15 cellular contexts compared by ENCODE assay signal in genomic region chr15:77009646-77010311, GRCh38. TPM values are rescaled to one million over a fixed set of nuclear protein-coding genes. Genes with fewer than 3 reads are reported as not detected.
A peak's percentile ranks its signal among the peaks of the same experiment; 100 is the strongest.
DNase-seq lines count a peak whose midpoint lies in the region; ATAC-seq and TF ChIP-seq lines count a peak whose summit lies in the region.
"Had no signal": no experiment of that assay in that cellular context is flagged by ENCODE, and none has a peak within 500 bp of the region (broad histone marks: within the 10 kb centered on the region; RNA-seq: fewer than 3 reads in every experiment).

No MANE protein-coding gene starts in this region.

- H3K4me3 ChIP-seq in H7 (ENCODE audit: insufficient read depth, low read depth, low read length), result no peak overlapping the region
- H3K4me3 ChIP-seq in ascending aorta, result no peak overlapping the region
- H3K4me3 ChIP-seq: GM12878, heart right ventricle, lower lobe of right lung had no signal

- POLR2A ChIA-PET in naive thymus-derived CD8-positive, alpha-beta T cell (lab: Charles Lee), result interaction anchor here (1.0 to 9.4 kb wide), 2 partner anchors 12 to 13 kb away, joined by 4 to 79 read pairs; partner anchors contain the start of gene PSTPIP1

- no peak for DNase-seq in T-helper 2 cell treated with Interferon-gamma antibody and Interleukin-4, amounts not matched to agents 5 μg/mL and 100 μg/mL, for 36 hours (ENCODE audit: low spot score)
- DNase-seq in T-helper 2 cell, result no peak
- DNase-seq in H7, result peak; percentile 55
- DNase-seq in activated naive CD8-positive, alpha-beta T cell treated with anti-CD3 and anti-CD28 coated beads for 36 hours, result no peak
- DNase-seq in naive thymus-derived CD8-positive, alpha-beta T cell, result no peak
- no peak for DNase-seq in GOT3 (lab: John Stamatoyannopoulos, UW)
- no peak for DNase-seq in ascending aorta (ENCODE audit: low spot score in 2 of 2)
- DNase-seq: DMS153, heart right ventricle, lower lobe of right lung had no signal

- H3K9me3 ChIP-seq in ascending aorta, result no peaks in the 10 kb centered on the region
- H3K9me3 ChIP-seq: heart right ventricle, lower lobe of right lung had no signal

- ATAC-seq in naive thymus-derived CD8-positive, alpha-beta T cell, result no peak
- no peak for ATAC-seq in HG03520 (IDR thresholded peaks at IDR 0.05; ENCODE audit: unreplicated experiment)
- ATAC-seq: GM12878, lower lobe of right lung had no signal

- peak overlapping the region; percentile 83 for H3K27ac Mint-ChIP-seq in T-helper 2 cell treated with Interferon-gamma antibody and Interleukin-4, amounts not matched to agents 5 μg/mL and 100 μg/mL, for 36 hours
- H3K27ac Mint-ChIP-seq in activated naive CD8-positive, alpha-beta T cell treated with anti-CD3 and anti-CD28 coated beads for 36 hours, result peak overlapping the region; percentile 46
- peak overlapping the region; percentile 87 to 99 (median 92) for H3K27ac Mint-ChIP-seq in naive thymus-derived CD8-positive, alpha-beta T cell
- H3K27ac Mint-ChIP-seq: brain, type B pancreatic cell had no signal

- peaks cover 0 to 5% of the 10 kb centered on the region in 2 donors for H3K4me1 ChIP-seq in ascending aorta

- intact Hi-C loops in ascending aorta (cut with DNase I), result no loop called here

- H3K4me3 Mint-ChIP-seq in T-helper 2 cell treated with Interferon-gamma antibody and Interleukin-4, amounts not matched to agents 5 μg/mL and 100 μg/mL, for 36 hours, result no peak overlapping the region
- no peak overlapping the region for H3K4me3 Mint-ChIP-seq in activated naive CD8-positive, alpha-beta T cell treated with anti-CD3 and anti-CD28 coated beads for 36 hours
- H3K4me3 Mint-ChIP-seq in naive thymus-derived CD8-positive, alpha-beta T cell, result peak overlapping the region in 6 of 10 donors; percentile 11 to 80 (median 62)
- H3K4me3 Mint-ChIP-seq: brain, type B pancreatic cell had no signal

- H3K36me3 ChIP-seq in H7 (replicated peaks; ENCODE audit: control insufficient read depth, insufficient read depth, low read length) (no peaks in the 10 kb centered on the region), ascending aorta (no peaks in the 10 kb centered on the region)
- H3K36me3 ChIP-seq: lower lobe of right lung had no signal

- no peak for TF ChIP-seq CTCF in ascending aorta (IDR thresholded peaks at IDR 0.05)

- peaks cover 59% of the 10 kb centered on the region for H3K4me1 Mint-ChIP-seq in T-helper 2 cell treated with Interferon-gamma antibody and Interleukin-4, amounts not matched to agents 5 μg/mL and 100 μg/mL, for 36 hours (ENCODE audit: low read depth)
- peaks cover 72% of the 10 kb centered on the region for H3K4me1 Mint-ChIP-seq in activated naive CD8-positive, alpha-beta T cell treated with anti-CD3 and anti-CD28 coated beads for 36 hours
- peaks cover 37 to 95% (median 83%) of the 10 kb centered on the region in 4 donors for H3K4me1 Mint-ChIP-seq in naive thymus-derived CD8-positive, alpha-beta T cell
- H3K4me1 Mint-ChIP-seq: brain had no signal

- H3K27me3 Mint-ChIP-seq in T-helper 2 cell treated with Interferon-gamma antibody and Interleukin-4, amounts not matched to agents 5 μg/mL and 100 μg/mL, for 36 hours (ENCODE audit: low read depth), result no peaks in the 10 kb centered on the region
- H3K27me3 Mint-ChIP-seq in activated naive CD8-positive, alpha-beta T cell treated with anti-CD3 and anti-CD28 coated beads for 36 hours, result no peaks in the 10 kb centered on the region
- no peaks in the 10 kb centered on the region for H3K27me3 Mint-ChIP-seq in naive thymus-derived CD8-positive, alpha-beta T cell
- H3K27me3 Mint-ChIP-seq: type B pancreatic cell had no signal

- peaks cover 44% of the 10 kb centered on the region for H3K36me3 Mint-ChIP-seq in T-helper 2 cell treated with Interferon-gamma antibody and Interleukin-4, amounts not matched to agents 5 μg/mL and 100 μg/mL, for 36 hours (ENCODE audit: low read depth)
- peaks cover 61% of the 10 kb centered on the region for H3K36me3 Mint-ChIP-seq in activated naive CD8-positive, alpha-beta T cell treated with anti-CD3 and anti-CD28 coated beads for 36 hours
- peaks cover 0 to 11% (median 0%) of the 10 kb centered on the region in 3 donors for H3K36me3 Mint-ChIP-seq in naive thymus-derived CD8-positive, alpha-beta T cell
- H3K36me3 Mint-ChIP-seq: brain, type B pancreatic cell had no signal

- H3K9me3 Mint-ChIP-seq in T-helper 2 cell treated with Interferon-gamma antibody and Interleukin-4, amounts not matched to agents 5 μg/mL and 100 μg/mL, for 36 hours, result no peaks in the 10 kb centered on the region
- H3K9me3 Mint-ChIP-seq in activated naive CD8-positive, alpha-beta T cell treated with anti-CD3 and anti-CD28 coated beads for 36 hours, result peaks cover 4% of the 10 kb centered on the region
- H3K9me3 Mint-ChIP-seq in naive thymus-derived CD8-positive, alpha-beta T cell, result no peaks in the 10 kb centered on the region
- H3K9me3 Mint-ChIP-seq: type B pancreatic cell had no signal

- peak overlapping the region in 1 of 2 donors; percentile 33 for H3K27ac ChIP-seq in ascending aorta
- H3K27ac ChIP-seq: lower lobe of right lung had no signal

- no peaks in the 10 kb centered on the region for H3K27me3 ChIP-seq in H7 (ENCODE audit: control insufficient read depth, insufficient read depth, low read length)
- H3K27me3 ChIP-seq in ascending aorta, result no peaks in the 10 kb centered on the region
- H3K27me3 ChIP-seq: heart right ventricle had no signal

RNA-seq across cellular contexts. Expression of gene PSTPIP1, which starts 14.9 kb away (rescaled TPM):
- 0.21 and 1.3 TPM in 2 replicates for total RNA-seq in H7 (2014; rRNA removed; shearing (Covaris generic))
- 10 to 100 TPM; 93.4 to 94.5 TPM for total RNA-seq in activated naive CD8-positive, alpha-beta T cell treated with anti-CD3 and anti-CD28 coated beads for 36 hours
- 100 to 1,000 TPM; 118 to 124 TPM for total RNA-seq in naive thymus-derived CD8-positive, alpha-beta T cell
- polyA plus RNA-seq in naive thymus-derived CD8-positive, alpha-beta T cell, result 10 to 100 TPM; 34.0 to 50.6 (median 41.8) TPM
- total RNA-seq in ascending aorta, result 14.6 TPM
- total RNA-seq: osteocyte had no signal

Comparison
In these comparisons a context has a peak if more than half of its experiments do, and no peak if none do; other contexts are left out.
1. H3K4me3 Mint-ChIP-seq: peak in naive thymus-derived CD8-positive, alpha-beta T cell (6 of 10); none in T-helper 2 cell treated with Interferon-gamma antibody and Interleukin-4, amounts not matched to agents 5 μg/mL and 100 μg/mL, for 36 hours (single experiment) and activated naive CD8-positive, alpha-beta T cell treated with anti-CD3 and anti-CD28 coated beads for 36 hours (single experiment).
2. Peak in every context shown above with its lines, with median percentiles within 50 percentile points of each other: H3K27ac Mint-ChIP-seq.